1 cellular context compared by ENCODE assay signal in genomic region chr20:33663161-33664084, GRCh38.
A peak's percentile ranks its signal among the peaks of the same experiment; 100 is the strongest.
TF ChIP-seq lines count a peak whose summit lies in the region.

No MANE protein-coding gene starts in this region.

TF ChIP-seq in K562, 482 proteins besides CTCF, POLR2A, EP300 and RAD21 (continued from another document and continues in another):
- TF ChIP-seq CEBPZ (IDR thresholded peaks at IDR 0.05; ENCODE audit: borderline replicate concordance, low read depth, low read length) (no peak), XRCC5 (IDR thresholded peaks at IDR 0.05; ENCODE audit: low read depth, low read length) (no peak), EGR1 (conservative IDR thresholded peaks at IDR 0.05) (peak; percentile 25), ZNF280B (CRISPR knock-in tag; IDR thresholded peaks at IDR 0.05) (no peak), U2AF1 (optimal IDR thresholded peaks at IDR 0.05; ENCODE audit: low read depth, low read length) (peak; percentile 75), STAG1 (CRISPR knock-in tag; IDR thresholded peaks at IDR 0.05; ENCODE audit: borderline replicate concordance) (no peak; the same call in none of the 2 replicates), CSDE1 (IDR thresholded peaks at IDR 0.05) (no peak), BMI1 (IDR thresholded peaks at IDR 0.05; ENCODE audit: low read length) (no peak), ZNF778 (CRISPR knock-in tag; IDR thresholded peaks at IDR 0.05) (no peak), MLX (CRISPR knock-in tag; conservative IDR thresholded peaks at IDR 0.05) (no peak), ERF (CRISPR knock-in tag; IDR thresholded peaks at IDR 0.05) (peak; percentile 73; the same call in 1 of the 2 replicates), MAFF (IDR thresholded peaks at IDR 0.05; ENCODE audit: low read length) (no peak), TCF3 (CRISPR knock-in tag; IDR thresholded peaks at IDR 0.05) (no peak; the same call in 1 of the 2 replicates), NEUROD1 (IDR thresholded peaks at IDR 0.05; ENCODE audit: borderline replicate concordance, low read depth, low read length, partially characterized antibody) (peak; percentile 20), ZNF23 (CRISPR knock-in tag; IDR thresholded peaks at IDR 0.05) (no peak), NBN (IDR thresholded peaks at IDR 0.05; ENCODE audit: low read depth) (no peak), RB1 (IDR thresholded peaks at IDR 0.05; ENCODE audit: low read depth) (peak; percentile 78), ZNF696 (CRISPR knock-in tag; conservative IDR thresholded peaks at IDR 0.05) (no peak), CTBP1 (IDR thresholded peaks at IDR 0.05; ENCODE audit: borderline replicate concordance) (peak; percentile 79), NR2F6 (CRISPR knock-in tag; IDR thresholded peaks at IDR 0.05) (0 out of 2 replicates have a peak, but pooled peaks have one; percentile 80), ZBTB8A (IDR thresholded peaks at IDR 0.05; ENCODE audit: partially characterized antibody) (no peak), ZBTB49 (CRISPR knock-in tag; IDR thresholded peaks at IDR 0.05; ENCODE audit: borderline replicate concordance) (no peak), NFRKB (IDR thresholded peaks at IDR 0.05; ENCODE audit: low read depth) (no peak), HES1 (IDR thresholded peaks at IDR 0.05; ENCODE audit: low read depth) (no peak), ZEB2 (IDR thresholded peaks at IDR 0.05) (no peak), ZNF644 (tag; IDR thresholded peaks at IDR 0.05; ENCODE audit: low read depth) (no peak), PHF21A (IDR thresholded peaks at IDR 0.05; ENCODE audit: borderline replicate concordance, low read depth) (no peak), GABPB1 (CRISPR knock-in tag; IDR thresholded peaks at IDR 0.05) (peak; percentile 92), ZC3H4 (CRISPR knock-in tag; IDR thresholded peaks at IDR 0.05; ENCODE audit: borderline replicate concordance) (no peak), ZNF12 (CRISPR knock-in tag; IDR thresholded peaks at IDR 0.05) (no peak), JUN (IDR thresholded peaks at IDR 0.05; ENCODE audit: borderline replicate concordance, low read depth, low read length) (no peak), JUN (CRISPR knock-in tag; IDR thresholded peaks at IDR 0.05; ENCODE audit: borderline replicate concordance) (no peak), CREB1 (IDR thresholded peaks at IDR 0.05) (no peak; the same call in 1 of the 2 replicates), CREB1 (CRISPR knock-in tag; IDR thresholded peaks at IDR 0.05) (peak; percentile 19; the same call in 1 of the 2 replicates), CBFA2T3 (IDR thresholded peaks at IDR 0.05) (no peak), MNT (conservative IDR thresholded peaks at IDR 0.05) (peak in 1 of 2 experiments; percentile 68; a peak in 2 of 4 replicates), RUNX1 (IDR thresholded peaks at IDR 0.05; ENCODE audit: low read depth) (no peak), ZNF518B (CRISPR knock-in tag; IDR thresholded peaks at IDR 0.05) (no peak), TSC22D4 (tag; IDR thresholded peaks at IDR 0.05) (no peak), SMAD4 (CRISPR knock-in tag; conservative IDR thresholded peaks at IDR 0.05) (0 out of 2 replicates have a peak, but pooled peaks have one; percentile 46), CUX1 (CRISPR knock-in tag; IDR thresholded peaks at IDR 0.05) (no peak), PCBP1 (IDR thresholded peaks at IDR 0.05; ENCODE audit: low read depth, low read length, poor library complexity, severe bottlenecking) (peak; percentile 78), BCOR (IDR thresholded peaks at IDR 0.05) (no peak), RBM34 (IDR thresholded peaks at IDR 0.05; ENCODE audit: borderline replicate concordance, insufficient read depth, low read length) (peak; percentile 91; the same call in 1 of the 2 replicates), SETDB1 (IDR thresholded peaks at IDR 0.05; ENCODE audit: low read length) (no peak)
